ENCODE assay signal across 1 cellular context in genomic region chr2:9714630-9715214, GRCh38.
TF ChIP-seq lines count a peak whose summit lies in the region.

No MANE protein-coding gene starts in this region.

TF ChIP-seq in K562, 482 proteins besides CTCF, POLR2A, EP300 and RAD21 (continued from another document and continues in another):
- TF ChIP-seq AFF1 (IDR thresholded peaks at IDR 0.05; ENCODE audit: low read depth in 1 of 2, partially characterized antibody in 2 of 2) (no peak), TEAD2 (tag; IDR thresholded peaks at IDR 0.05) (no peak), ZNF830 (CRISPR knock-in tag; IDR thresholded peaks at IDR 0.05) (no peak), ZNF217 (CRISPR knock-in tag; IDR thresholded peaks at IDR 0.05) (no peak), ATF6 (CRISPR knock-in tag; IDR thresholded peaks at IDR 0.05) (no peak), NR2C2 (CRISPR knock-in tag; IDR thresholded peaks at IDR 0.05) (no peak), NR2C2 (tag; IDR thresholded peaks at IDR 0.05) (no peak), KAT7 (CRISPR knock-in tag; IDR thresholded peaks at IDR 0.05; ENCODE audit: borderline replicate concordance) (no peak), ZNF121 (CRISPR knock-in tag; conservative IDR thresholded peaks at IDR 0.05) (no peak), SNRNP70 (optimal IDR thresholded peaks at IDR 0.05; ENCODE audit: low read depth, low read length) (no peak), ZNF507 (tag; conservative IDR thresholded peaks at IDR 0.05) (no peak), RBM14 (IDR thresholded peaks at IDR 0.05; ENCODE audit: borderline replicate concordance, insufficient read depth, low read depth, low read length) (no peak), ILF3 (IDR thresholded peaks at IDR 0.05; ENCODE audit: borderline replicate concordance) (no peak), ZBTB9 (CRISPR knock-in tag; IDR thresholded peaks at IDR 0.05) (no peak; the same call in 1 of the 2 replicates), SMARCB1 (IDR thresholded peaks at IDR 0.05; ENCODE audit: insufficient read length, low read depth) (no peak), TAF15 (IDR thresholded peaks at IDR 0.05; ENCODE audit: low read depth, low read length) (no peak), TCF15 (CRISPR knock-in tag; IDR thresholded peaks at IDR 0.05) (no peak), ETV1 (tag; conservative IDR thresholded peaks at IDR 0.05; ENCODE audit: low read depth) (0 out of 2 replicates have a peak, but pooled peaks have one; percentile 48), CHD2 (IDR thresholded peaks at IDR 0.05; ENCODE audit: low read depth, low read length) (no peak), DACH1 (IDR thresholded peaks at IDR 0.05; ENCODE audit: partially characterized antibody) (no peak), ARID1B (IDR thresholded peaks at IDR 0.05) (peak; percentile 92), ZNF407 (IDR thresholded peaks at IDR 0.05; ENCODE audit: low read depth) (no peak), PTTG1 (tag; IDR thresholded peaks at IDR 0.05; ENCODE audit: low read depth) (no peak), TRIM25 (IDR thresholded peaks at IDR 0.05; ENCODE audit: borderline replicate concordance) (no peak), FOXM1 (IDR thresholded peaks at IDR 0.05; ENCODE audit: low read depth) (peak; percentile 51; the same call in 1 of the 2 replicates), FOXM1 (CRISPR knock-in tag; IDR thresholded peaks at IDR 0.05; ENCODE audit: low read depth) (no peak), TAL1 (IDR thresholded peaks at IDR 0.05) (peak; percentile 81), SIX5 (IDR thresholded peaks at IDR 0.05; ENCODE audit: borderline replicate concordance in 1 of 2, insufficient read depth in 1 of 2, low read depth in 1 of 2, low read length in 2 of 2) (no peak), ZBTB33 (CRISPR knock-in tag; IDR thresholded peaks at IDR 0.05) (peak; percentile 59; the same call in 1 of the 2 replicates), PPARD (CRISPR knock-in tag; IDR thresholded peaks at IDR 0.05) (no peak), PHB (CRISPR knock-in tag; IDR thresholded peaks at IDR 0.05) (no peak), DMBX1 (CRISPR knock-in tag; IDR thresholded peaks at IDR 0.05; ENCODE audit: borderline replicate concordance) (no peak), PML (IDR thresholded peaks at IDR 0.05; ENCODE audit: low read length) (peak; percentile 80), MTF1 (CRISPR knock-in tag; IDR thresholded peaks at IDR 0.05; ENCODE audit: borderline replicate concordance) (no peak), NFRKB (IDR thresholded peaks at IDR 0.05; ENCODE audit: low read depth) (no peak), C11orf30 (IDR thresholded peaks at IDR 0.05; ENCODE audit: low read depth) (no peak), SMAD2 (IDR thresholded peaks at IDR 0.05; ENCODE audit: low read depth, low read length) (no peak), ZNF280A (IDR thresholded peaks at IDR 0.05; ENCODE audit: low read depth, partially characterized antibody) (no peak), E2F4 (CRISPR knock-in tag; IDR thresholded peaks at IDR 0.05; ENCODE audit: low read depth) (no peak)
